23 cellular contexts compared by ENCODE assay signal in the genomic region with DNA sequence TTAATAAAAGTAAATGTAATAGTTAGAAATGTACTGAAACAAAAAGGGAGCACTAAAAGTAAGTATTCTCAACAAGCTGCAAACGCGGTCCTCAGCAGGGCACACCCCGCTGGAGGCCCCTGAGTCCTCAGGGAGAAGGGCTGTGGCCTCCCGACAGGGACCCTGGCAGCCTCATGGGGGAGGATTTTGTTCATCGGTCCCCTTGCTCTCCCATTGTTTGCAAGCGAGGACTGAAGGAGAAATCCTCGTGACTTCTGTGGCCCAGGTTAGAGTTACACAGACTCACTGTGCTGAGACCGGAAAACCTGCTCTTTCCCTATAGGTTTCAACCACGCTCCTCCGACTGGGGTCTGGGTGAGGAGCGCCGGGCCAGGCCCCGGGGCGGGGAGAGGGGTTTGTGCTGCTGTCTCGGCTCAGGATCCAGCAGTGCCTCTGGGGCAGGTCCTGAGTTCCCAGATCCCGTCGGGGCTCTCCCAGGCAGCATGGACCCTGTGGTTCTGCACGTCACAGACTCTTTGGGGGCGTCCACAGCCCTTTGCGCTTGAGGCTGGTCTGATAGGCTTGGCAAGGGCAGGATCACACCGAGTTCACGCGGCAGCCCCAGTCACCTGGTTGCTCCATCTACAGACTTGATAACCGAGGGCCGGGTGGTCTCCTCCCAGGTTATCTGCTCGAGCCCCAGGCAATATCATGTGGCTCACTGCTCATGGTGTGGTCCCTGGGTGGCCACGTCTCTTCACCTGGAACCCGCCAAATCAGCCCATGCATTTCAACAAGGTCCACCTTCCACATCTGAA. TPM values are rescaled to one million over a fixed set of nuclear protein-coding genes. Genes with fewer than 3 reads are reported as not detected.
DNase-seq lines count a peak whose midpoint lies in the region; ATAC-seq and TF ChIP-seq lines count a peak whose summit lies in the region.
"Had no signal": no experiment of that assay in that cellular context is flagged by ENCODE, and none has a peak within 500 bp of the region (broad histone marks: within the 10 kb centered on the region; RNA-seq: fewer than 3 reads in every experiment).

No MANE protein-coding gene starts in this region.

- H3K4me2 ChIP-seq in GM23338, result no peak overlapping the region

- no peaks in the 10 kb centered on the region for H3K9me3 ChIP-seq in sigmoid colon
- H3K9me3 ChIP-seq: thyroid gland had no signal

- H4K20me1 ChIP-seq in GM23338 (replicated peaks; ENCODE audit: insufficient read depth), result no peaks in the 10 kb centered on the region

- no peak for TF ChIP-seq EP300 in sigmoid colon (IDR thresholded peaks at IDR 0.05)

- H3K4me3 ChIP-seq in GM23338, result no peak overlapping the region
- no peak overlapping the region for H3K4me3 ChIP-seq in sigmoid colon
- H3K4me3 ChIP-seq: GM12878, thyroid gland had no signal

- CTCF ChIA-PET in activated CD4-positive, alpha-beta memory T cell treated with anti-CD3 and anti-CD28 coated beads for 36 hours (lab: Charles Lee), result no interaction called here
- CTCF ChIA-PET in Calu3 (lab: Charles Lee), result interaction anchor here (0.6 kb wide), 1 partner anchor 200 kb away, joined by 3 read pairs; no protein-coding TSS in a partner anchor

- ATAC-seq in GM23338 (peak; percentile 44), left lobe of liver (no peak), HG03565 (IDR thresholded peaks at IDR 0.05; ENCODE audit: unreplicated experiment) (no peak)
- ATAC-seq: activated CD4-positive, CD25-positive, alpha-beta regulatory T cell treated with anti-CD3 and anti-CD28 coated beads, Interleukin-2, amount 50 U/mL, for 24 hours; activated naive CD8-positive, alpha-beta T cell treated with anti-CD3 and anti-CD28 coated beads, Interleukin-2, amount 50 U/mL, for 24 hours; activated T-helper 17 cell treated with anti-CD3 and anti-CD28 coated beads, Interleukin-2, amount 50 U/mL, for 72 hours; GM12878; Right ventricle myocardium inferior; stimulated activated memory B cell treated with anti-CD40 and anti-IgM and Interleukin-4, amounts not matched to agents 10 μg/mL and 1 μg/mL and 100 μg/mL, for 72 hours had no signal

- no peak overlapping the region for H3K27ac ChIP-seq in GM23338 (ENCODE audit: low read depth)
- no peak overlapping the region for H3K27ac ChIP-seq in sigmoid colon
- H3K27ac ChIP-seq: thyroid gland had no signal

- H3K36me3 Mint-ChIP-seq in GM23338 (ENCODE audit: low read depth), result peaks cover 10% of the 10 kb centered on the region; the same call in 2 of the 3 replicates
- no peaks in the 10 kb centered on the region for H3K36me3 Mint-ChIP-seq in activated CD4-positive, alpha-beta memory T cell treated with anti-CD3 and anti-CD28 coated beads for 36 hours
- H3K36me3 Mint-ChIP-seq in Calu3 (ENCODE audit: insufficient read depth, unreplicated experiment), result no peaks in the 10 kb centered on the region
- H3K36me3 Mint-ChIP-seq: stimulated activated memory B cell treated with anti-CD40 and anti-IgM and Interleukin-4, amounts not matched to agents 10 μg/mL and 1 μg/mL and 100 μg/mL, for 72 hours had no signal

- H3K36me3 ChIP-seq in GM23338 (ENCODE audit: insufficient read depth) (no peaks in the 10 kb centered on the region), sigmoid colon (no peaks in the 10 kb centered on the region)
- H3K36me3 ChIP-seq: thyroid gland had no signal

- H3K4me1 Mint-ChIP-seq in GM23338, result peaks cover 31% of the 10 kb centered on the region
- H3K4me1 Mint-ChIP-seq in activated CD4-positive, alpha-beta memory T cell treated with anti-CD3 and anti-CD28 coated beads for 36 hours (ENCODE audit: low read depth), result no peaks in the 10 kb centered on the region
- H3K4me1 Mint-ChIP-seq in Calu3 (ENCODE audit: low read depth, unreplicated experiment), result no peaks in the 10 kb centered on the region
- H3K4me1 Mint-ChIP-seq: activated naive CD8-positive, alpha-beta T cell treated with anti-CD3 and anti-CD28 coated beads, Interleukin-2, amount 50 U/mL, for 24 hours; activated T-helper 17 cell treated with anti-CD3 and anti-CD28 coated beads, Interleukin-2, amount 50 U/mL, for 72 hours; stimulated activated memory B cell treated with anti-CD40 and anti-IgM and Interleukin-4, amounts not matched to agents 10 μg/mL and 1 μg/mL and 100 μg/mL, for 72 hours had no signal

- 0 out of 4 replicates have a peak, but pooled peaks of 1 of the 2 experiments have one; percentile 2 for TF ChIP-seq CTCF in GM23338 (conservative IDR thresholded peaks at IDR 0.05; ENCODE audit: low read depth in 2 of 2)
- no peak for TF ChIP-seq CTCF in sigmoid colon (IDR thresholded peaks at IDR 0.05)
- no peak for TF ChIP-seq CTCF in Calu3 (IDR thresholded peaks at IDR 0.05; ENCODE audit: unreplicated experiment)

- no peaks in the 10 kb centered on the region for H3K79me2 ChIP-seq in GM23338 (replicated peaks; ENCODE audit: insufficient read depth)

- no peaks in the 10 kb centered on the region for H3K27me3 ChIP-seq in GM23338 (ENCODE audit: insufficient read depth)
- peaks cover 0 to 36% (median 19%) of the 10 kb centered on the region in 3 donors for H3K27me3 ChIP-seq in sigmoid colon
- H3K27me3 ChIP-seq: thyroid gland had no signal

- intact Hi-C loops in activated CD4-positive, alpha-beta memory T cell treated with anti-CD3 and anti-CD28 coated beads for 36 hours (cut with micrococcal nuclease), result loop anchor here (5.0 kb wide), 1 partner anchor 276 kb away; no protein-coding TSS in a partner anchor
- intact Hi-C loops in sigmoid colon (cut with DNase I), result no loop called here
- intact Hi-C loops in Calu3 (cut with micrococcal nuclease; ENCODE audit: unreplicated experiment), result no loop called here

- POLR2A ChIA-PET in activated CD4-positive, alpha-beta memory T cell treated with anti-CD3 and anti-CD28 coated beads for 36 hours (lab: Charles Lee), result no interaction called here

- no peaks in the 10 kb centered on the region for H3K9me2 ChIP-seq in GM23338 (ENCODE audit: insufficient read depth)

- 76 to 77% methylated on average over 28 of the region's 28 CpGs for WGBS in sigmoid colon, 2 donors

- H3K9me3 Mint-ChIP-seq in GM23338, result peaks cover 17% of the 10 kb centered on the region
- H3K9me3 Mint-ChIP-seq in activated CD4-positive, alpha-beta memory T cell treated with anti-CD3 and anti-CD28 coated beads for 36 hours, result peaks cover 7% of the 10 kb centered on the region
- H3K9me3 Mint-ChIP-seq in Calu3 (ENCODE audit: low read depth, unreplicated experiment), result peaks cover 3% of the 10 kb centered on the region
- H3K9me3 Mint-ChIP-seq: activated naive CD8-positive, alpha-beta T cell treated with anti-CD3 and anti-CD28 coated beads, Interleukin-2, amount 50 U/mL, for 24 hours had no signal

- H3K4me3 Mint-ChIP-seq in GM23338 (no peak overlapping the region), Calu3 (ENCODE audit: low read depth, unreplicated experiment) (no peak overlapping the region)
- H3K4me3 Mint-ChIP-seq in activated CD4-positive, alpha-beta memory T cell treated with anti-CD3 and anti-CD28 coated beads for 36 hours, result no peak overlapping the region
- H3K4me3 Mint-ChIP-seq: activated naive CD8-positive, alpha-beta T cell treated with anti-CD3 and anti-CD28 coated beads, Interleukin-2, amount 50 U/mL, for 24 hours; activated T-helper 17 cell treated with anti-CD3 and anti-CD28 coated beads, Interleukin-2, amount 50 U/mL, for 72 hours; brain; nephron; stimulated activated memory B cell treated with anti-CD40 and anti-IgM and Interleukin-4, amounts not matched to agents 10 μg/mL and 1 μg/mL and 100 μg/mL, for 72 hours had no signal

- H3F3A ChIP-seq in GM23338 (replicated peaks; ENCODE audit: low read depth), result no peaks in the 10 kb centered on the region

- no peak overlapping the region for H2AFZ ChIP-seq in GM23338

- DNase-seq in GM23338 (ENCODE audit: low spot score) (no peak), left lobe of liver (ENCODE audit: low spot score) (peak; percentile 19), sigmoid colon (peak; percentile 46), hypothalamus (lab: John Stamatoyannopoulos, UW) (no peak), AG20443 (ENCODE audit: low spot score) (no peak), Calu3 (no peak)
- peak; percentile 7 for DNase-seq in activated CD4-positive, alpha-beta memory T cell treated with anti-CD3 and anti-CD28 coated beads for 36 hours
- DNase-seq: activated naive CD8-positive, alpha-beta T cell treated with anti-CD3 and anti-CD28 coated beads, Interleukin-2, amount 50 U/mL, for 24 hours; DND-41; NCI-H1048; NCI-H2029 treated with DMSO at 0.1 percent for 48 hours; NCI-H345; OCI-M1; T1000; thyroid gland had no signal

- no peak for TF ChIP-seq POLR2A in sigmoid colon (IDR thresholded peaks at IDR 0.05)

- no TSS peak for BruUV-seq in Calu3 (replicated peaks; lab: Mats Ljungman, UMichigan)

- H3K4me1 ChIP-seq in GM23338 (ENCODE audit: insufficient read depth) (peaks cover 10% of the 10 kb centered on the region), sigmoid colon (no peaks in the 10 kb centered on the region)
- H3K4me1 ChIP-seq: thyroid gland had no signal

- H3K27ac Mint-ChIP-seq in GM23338 (no peak overlapping the region), Calu3 (ENCODE audit: unreplicated experiment) (no peak overlapping the region)
- no peak overlapping the region for H3K27ac Mint-ChIP-seq in activated CD4-positive, alpha-beta memory T cell treated with anti-CD3 and anti-CD28 coated beads for 36 hours
- H3K27ac Mint-ChIP-seq: activated naive CD8-positive, alpha-beta T cell treated with anti-CD3 and anti-CD28 coated beads, Interleukin-2, amount 50 U/mL, for 24 hours; activated T-helper 17 cell treated with anti-CD3 and anti-CD28 coated beads, Interleukin-2, amount 50 U/mL, for 72 hours; brain; nephron; stimulated activated memory B cell treated with anti-CD40 and anti-IgM and Interleukin-4, amounts not matched to agents 10 μg/mL and 1 μg/mL and 100 μg/mL, for 72 hours had no signal

- H3K27me3 Mint-ChIP-seq in GM23338 (ENCODE audit: insufficient read depth, low read depth, poor library complexity) (peaks cover 10% of the 10 kb centered on the region), Calu3 (ENCODE audit: unreplicated experiment) (no peaks in the 10 kb centered on the region)
- peaks cover 12% of the 10 kb centered on the region for H3K27me3 Mint-ChIP-seq in activated CD4-positive, alpha-beta memory T cell treated with anti-CD3 and anti-CD28 coated beads for 36 hours

RNA-seq across cellular contexts. Expression of a gene that starts 38.8 kb away (rescaled TPM):
- 47.5 and 79.9 TPM in 2 replicates for total RNA-seq in GM23338 (2014; rRNA removed; shearing (Covaris generic))
- 143 and 149 TPM in 2 replicates for polyA plus RNA-seq in GM23338 (2016; fragmentation: Nextera tagmentation; extraction: Ambion mirVana)
- total RNA-seq in activated CD4-positive, alpha-beta memory T cell treated with anti-CD3 and anti-CD28 coated beads for 36 hours, result 10 to 100 TPM; 60.8 to 64.7 TPM
- total RNA-seq in left lobe of liver, result 31.1 TPM
- total RNA-seq in sigmoid colon, result 10 to 100 TPM; 32.4 to 59.4 (median 49.2) TPM
- polyA plus RNA-seq in sigmoid colon, result 10 to 100 TPM; 65.9 to 77.9 (median 70.9) TPM
- total RNA-seq in Calu3 (2022), result 45.8 and 55.5 TPM in 2 replicates

RNA-seq across cellular contexts. Expression of a gene that starts 40.4 kb away (rescaled TPM):
- total RNA-seq in GM23338 (2014; rRNA removed; shearing (Covaris generic)), result 82.1 and 94.8 TPM in 2 replicates
- 279 and 289 TPM in 2 replicates for polyA plus RNA-seq in GM23338 (2016; fragmentation: Nextera tagmentation; extraction: Ambion mirVana)
- total RNA-seq in activated CD4-positive, alpha-beta memory T cell treated with anti-CD3 and anti-CD28 coated beads for 36 hours, result 10 to 100 TPM; 38.9 to 39.5 TPM
- 27.0 TPM for total RNA-seq in left lobe of liver
- total RNA-seq in sigmoid colon, result 10 to 100 TPM; 34.9 to 82.6 (median 55.4) TPM
- polyA plus RNA-seq in sigmoid colon, result 100 to 1,000 TPM in 2 of 3 donors, 10 to 100 TPM in 1; 94.0 to 156 (median 111) TPM
- 42.5 and 44.7 TPM in 2 replicates for total RNA-seq in Calu3 (2022)

Comparison
In these comparisons a context has a peak if more than half of its experiments do, and no peak if none do; other contexts are left out.
1. DNase-seq: peak in activated CD4-positive, alpha-beta memory T cell treated with anti-CD3 and anti-CD28 coated beads for 36 hours (single experiment), left lobe of liver (single experiment) and sigmoid colon (single experiment); none in GM23338 (single experiment), hypothalamus (0 of 51), AG20443 (single experiment) and Calu3 (single experiment).